Comparison of ENCODE assay signal across 17 cellular contexts in genomic region chr1:25095635-25096200, GRCh38.
A peak's percentile ranks its signal among the peaks of the same experiment; 100 is the strongest.
DNase-seq lines count a peak whose midpoint lies in the region; ATAC-seq and TF ChIP-seq lines count a peak whose summit lies in the region.
"Had no signal": no experiment of that assay in that cellular context is flagged by ENCODE, and none has a peak within 500 bp of the region (broad histone marks: within the 10 kb centered on the region; RNA-seq: fewer than 3 reads in every experiment).

No MANE protein-coding gene starts in this region.

- TF ChIP-seq CTCF in HL-60 (IDR thresholded peaks at IDR 0.05; ENCODE audit: insufficient read depth, low read length) = no peak

- H3K27me3 ChIP-seq in HL-60 (ENCODE audit: insufficient read depth, poor library complexity, severe bottlenecking) = no peaks in the 10 kb centered on the region

- H3K4me1 Mint-ChIP-seq in activated naive CD4-positive, alpha-beta T cell treated with anti-CD3 and anti-CD28 coated beads, Interleukin-2, amount 10 ng/mL, durations not matched to agents 7 days and 5 days = peaks cover 75% of the 10 kb centered on the region
- peaks cover 62% of the 10 kb centered on the region for H3K4me1 Mint-ChIP-seq in activated T-helper 2 cell treated with anti-CD3 and anti-CD28 coated beads, Interferon-gamma antibody, Interleukin-2, Interleukin-4, amounts not matched to agents 10 μg/mL and 5 μg/mL and 100 μg/mL, durations not matched to agents 14 hours and 24 hours and 36 hours (ENCODE audit: low read depth)

- H3K4me3 Mint-ChIP-seq in activated naive CD4-positive, alpha-beta T cell treated with anti-CD3 and anti-CD28 coated beads, Interleukin-2, amount 10 ng/mL, durations not matched to agents 7 days and 5 days = peak overlapping the region; percentile 13
- peak overlapping the region; percentile 28 for H3K4me3 Mint-ChIP-seq in activated T-helper 2 cell treated with anti-CD3 and anti-CD28 coated beads, Interferon-gamma antibody, Interleukin-2, Interleukin-4, amounts not matched to agents 10 μg/mL and 5 μg/mL and 100 μg/mL, durations not matched to agents 14 hours and 24 hours and 36 hours (ENCODE audit: low read depth)
- H3K4me3 Mint-ChIP-seq: brain, nephron had no signal

- H3K27me3 Mint-ChIP-seq in activated naive CD4-positive, alpha-beta T cell treated with anti-CD3 and anti-CD28 coated beads, Interleukin-2, amount 10 ng/mL, durations not matched to agents 7 days and 5 days = peaks cover 42% of the 10 kb centered on the region
- H3K27me3 Mint-ChIP-seq in activated T-helper 2 cell treated with anti-CD3 and anti-CD28 coated beads, Interferon-gamma antibody, Interleukin-2, Interleukin-4, amounts not matched to agents 10 μg/mL and 5 μg/mL and 100 μg/mL, durations not matched to agents 14 hours and 24 hours and 36 hours (ENCODE audit: low read depth) = no peaks in the 10 kb centered on the region

- peak overlapping the region; percentile 77 for H3K27ac ChIP-seq in HL-60 (replicated peaks)
- H3K27ac ChIP-seq: stomach had no signal

- no peak for ATAC-seq in GM21723 (IDR thresholded peaks at IDR 0.05; ENCODE audit: unreplicated experiment)
- ATAC-seq: activated CD4-positive, CD25-positive, alpha-beta regulatory T cell treated with anti-CD3 and anti-CD28 coated beads, Interleukin-2, amount 50 U/mL, for 24 hours had no signal

- peaks cover 10% of the 10 kb centered on the region for H3K9me3 Mint-ChIP-seq in activated naive CD4-positive, alpha-beta T cell treated with anti-CD3 and anti-CD28 coated beads, Interleukin-2, amount 10 ng/mL, durations not matched to agents 7 days and 5 days
- no peaks in the 10 kb centered on the region for H3K9me3 Mint-ChIP-seq in activated T-helper 2 cell treated with anti-CD3 and anti-CD28 coated beads, Interferon-gamma antibody, Interleukin-2, Interleukin-4, amounts not matched to agents 10 μg/mL and 5 μg/mL and 100 μg/mL, durations not matched to agents 14 hours and 24 hours and 36 hours

- CTCF ChIA-PET in activated naive CD4-positive, alpha-beta T cell treated with anti-CD3 and anti-CD28 coated beads, Interleukin-2, amount 10 ng/mL, durations not matched to agents 7 days and 5 days (lab: Charles Lee) = interaction anchor here (1.6 kb wide), 1 partner anchor 53 kb away, joined by 3 read pairs; no protein-coding TSS in a partner anchor

- intact Hi-C loops in activated T-helper 2 cell treated with anti-CD3 and anti-CD28 coated beads, Interferon-gamma antibody, Interleukin-2, Interleukin-4, amounts not matched to agents 10 μg/mL and 5 μg/mL and 100 μg/mL, durations not matched to agents 14 hours and 24 hours and 36 hours (cut with micrococcal nuclease) = no loop called here

- peak overlapping the region; percentile 87 for H3K27ac Mint-ChIP-seq in activated naive CD4-positive, alpha-beta T cell treated with anti-CD3 and anti-CD28 coated beads, Interleukin-2, amount 10 ng/mL, durations not matched to agents 7 days and 5 days
- peak overlapping the region; percentile 26 for H3K27ac Mint-ChIP-seq in activated T-helper 2 cell treated with anti-CD3 and anti-CD28 coated beads, Interferon-gamma antibody, Interleukin-2, Interleukin-4, amounts not matched to agents 10 μg/mL and 5 μg/mL and 100 μg/mL, durations not matched to agents 14 hours and 24 hours and 36 hours
- H3K27ac Mint-ChIP-seq: brain, nephron had no signal

- H3K36me3 Mint-ChIP-seq in activated naive CD4-positive, alpha-beta T cell treated with anti-CD3 and anti-CD28 coated beads, Interleukin-2, amount 10 ng/mL, durations not matched to agents 7 days and 5 days = peaks cover 10% of the 10 kb centered on the region
- no peaks in the 10 kb centered on the region for H3K36me3 Mint-ChIP-seq in activated T-helper 2 cell treated with anti-CD3 and anti-CD28 coated beads, Interferon-gamma antibody, Interleukin-2, Interleukin-4, amounts not matched to agents 10 μg/mL and 5 μg/mL and 100 μg/mL, durations not matched to agents 14 hours and 24 hours and 36 hours (ENCODE audit: low read depth)
- H3K36me3 Mint-ChIP-seq: brain had no signal

- H3K4me3 ChIP-seq in HL-60 (replicated peaks; ENCODE audit: insufficient read depth, low read length) = no peak overlapping the region
- H3K4me3 ChIP-seq: lung, stomach had no signal

- peak; percentile 54 for DNase-seq in activated naive CD4-positive, alpha-beta T cell treated with anti-CD3 and anti-CD28 coated beads, Interleukin-2, amount 10 ng/mL, durations not matched to agents 7 days and 5 days
- no peak for DNase-seq in activated naive CD4-positive, alpha-beta T cell treated with Interleukin-2 at 50 U/mL for 16 hours
- peak in 1 of 2 experiments; percentile 72 for DNase-seq in HL-60 (ENCODE audit: low read depth in 1 of 2, low spot score in 1 of 2)
- peak; percentile 28 for DNase-seq in activated T-helper 2 cell treated with anti-CD3 and anti-CD28 coated beads, Interferon-gamma antibody, Interleukin-2, Interleukin-4, amounts not matched to agents 10 μg/mL and 5 μg/mL and 100 μg/mL, durations not matched to agents 14 hours and 24 hours and 36 hours (ENCODE audit: low spot score)
- DNase-seq in stimulated activated CD4-positive, alpha-beta T cell treated with anti-CD3 and anti-CD28 coated beads, Interleukin-4, amount 100 ng/mL, for 1 hour = no peak
- DNase-seq in NAMALWA (ENCODE audit: low spot score) = no peak
- DNase-seq in NCI-H2196 treated with DMSO at 0.1 percent for 48 hours (lab: John Stamatoyannopoulos, UW; ENCODE audit: unreplicated experiment) = no peak
- DNase-seq: activated T-cell treated with anti-CD3 and anti-CD28 coated beads, Interleukin-2, amount 50 U/mL, for 48 hours; DMS 273 treated with DMSO at 0.1 percent for 48 hours; H7; NCI-H748 treated with DMSO at 0.1 percent for 48 hours; stomach had no signal

Comparison
In these comparisons a context has a peak if more than half of its experiments do, and no peak if none do; other contexts are left out.
1. DNase-seq: peak in activated naive CD4-positive, alpha-beta T cell treated with anti-CD3 and anti-CD28 coated beads, Interleukin-2, amount 10 ng/mL, durations not matched to agents 7 days and 5 days (single experiment) and activated T-helper 2 cell treated with anti-CD3 and anti-CD28 coated beads, Interferon-gamma antibody, Interleukin-2, Interleukin-4, amounts not matched to agents 10 μg/mL and 5 μg/mL and 100 μg/mL, durations not matched to agents 14 hours and 24 hours and 36 hours (single experiment); none in activated naive CD4-positive, alpha-beta T cell treated with Interleukin-2 at 50 U/mL for 16 hours (single experiment), stimulated activated CD4-positive, alpha-beta T cell treated with anti-CD3 and anti-CD28 coated beads, Interleukin-4, amount 100 ng/mL, for 1 hour (single experiment), NAMALWA (single experiment) and NCI-H2196 treated with DMSO at 0.1 percent for 48 hours (single experiment).